ENCODE assay signal across 14 cellular contexts in genomic region chr17:37802712-37803416, GRCh38. TPM values are rescaled to one million over a fixed set of nuclear protein-coding genes. Genes with fewer than 3 reads are reported as not detected.
A peak's percentile ranks its signal among the peaks of the same experiment; 100 is the strongest.
DNase-seq lines count a peak whose midpoint lies in the region; ATAC-seq lines count a peak whose summit lies in the region.
"Had no signal": no experiment of that assay in that cellular context is flagged by ENCODE, and none has a peak within 500 bp of the region (broad histone marks: within the 10 kb centered on the region; RNA-seq: fewer than 3 reads in every experiment).

No MANE protein-coding gene starts in this region.

- peak; percentile 79 for DNase-seq in GM03348 (ENCODE audit: low spot score)
- peak; percentile 70 for DNase-seq in adipocyte (ENCODE audit: low read depth)
- peak; percentile 59 for DNase-seq in iris pigment epithelial cell (ENCODE audit: low read depth)
- DNase-seq in smooth muscle cell of the brain vasculature (ENCODE audit: low read depth, low spot score) = peak; percentile 36
- no peak for DNase-seq in activated T-cell treated with anti-CD3 and anti-CD28 coated beads for 4 hours
- DNase-seq in effector memory CD8-positive, alpha-beta T cell = no peak
- no peak for DNase-seq in activated naive CD4-positive, alpha-beta T cell treated with anti-CD3 and anti-CD28 coated beads for 36 hours
- DNase-seq: activated T-cell treated with anti-CD3 and anti-CD28 coated beads, Interleukin-2, amount 50 U/mL, for 1 hour; MM.1S; NCI-H510A treated with DMSO at 0.1 percent for 48 hours; stimulated activated CD4-positive, alpha-beta T cell treated with anti-CD3 and anti-CD28 coated beads, Interleukin-4, amount 100 ng/mL, for 24 hours; stimulated activated naive CD8-positive, alpha-beta T cell treated with anti-CD3 and anti-CD28 coated beads, Interleukin-15, amount 100 ng/mL, for 72 hours had no signal

- peaks cover 14% of the 10 kb centered on the region for H3K27me3 ChIP-seq in adipocyte (replicated peaks; ENCODE audit: control insufficient read depth, insufficient read depth, low read length)

- ATAC-seq in effector memory CD8-positive, alpha-beta T cell (replicated peaks) = no peak
- ATAC-seq: esophagus mucosa; stimulated activated naive CD8-positive, alpha-beta T cell treated with anti-CD3 and anti-CD28 coated beads, Interleukin-15, amount 100 ng/mL, for 72 hours had no signal

- H3K4me1 Mint-ChIP-seq in effector memory CD8-positive, alpha-beta T cell (ENCODE audit: low read depth in 2 of 2) = no peaks in the 10 kb centered on the region
- H3K4me1 Mint-ChIP-seq in activated naive CD4-positive, alpha-beta T cell treated with anti-CD3 and anti-CD28 coated beads for 36 hours (ENCODE audit: low read depth) = no peaks in the 10 kb centered on the region

- no peak overlapping the region for H3K4me3 Mint-ChIP-seq in effector memory CD8-positive, alpha-beta T cell
- H3K4me3 Mint-ChIP-seq in activated naive CD4-positive, alpha-beta T cell treated with anti-CD3 and anti-CD28 coated beads for 36 hours = no peak overlapping the region
- H3K4me3 Mint-ChIP-seq: stimulated activated naive CD8-positive, alpha-beta T cell treated with anti-CD3 and anti-CD28 coated beads, Interleukin-15, amount 100 ng/mL, for 72 hours had no signal

- no peaks in the 10 kb centered on the region for H3K9me3 Mint-ChIP-seq in effector memory CD8-positive, alpha-beta T cell
- H3K9me3 Mint-ChIP-seq in activated naive CD4-positive, alpha-beta T cell treated with anti-CD3 and anti-CD28 coated beads for 36 hours = no peaks in the 10 kb centered on the region
- H3K9me3 Mint-ChIP-seq: stimulated activated naive CD8-positive, alpha-beta T cell treated with anti-CD3 and anti-CD28 coated beads, Interleukin-15, amount 100 ng/mL, for 72 hours had no signal

- CTCF ChIA-PET in activated naive CD4-positive, alpha-beta T cell treated with anti-CD3 and anti-CD28 coated beads for 36 hours (lab: Charles Lee) = no interaction called here

- no peaks in the 10 kb centered on the region for H3K36me3 Mint-ChIP-seq in effector memory CD8-positive, alpha-beta T cell (ENCODE audit: insufficient read depth)
- H3K36me3 Mint-ChIP-seq in activated naive CD4-positive, alpha-beta T cell treated with anti-CD3 and anti-CD28 coated beads for 36 hours (ENCODE audit: low read depth) = no peaks in the 10 kb centered on the region

- no peak overlapping the region for H3K27ac Mint-ChIP-seq in effector memory CD8-positive, alpha-beta T cell
- H3K27ac Mint-ChIP-seq in activated naive CD4-positive, alpha-beta T cell treated with anti-CD3 and anti-CD28 coated beads for 36 hours = no peak overlapping the region
- H3K27ac Mint-ChIP-seq: stimulated activated naive CD8-positive, alpha-beta T cell treated with anti-CD3 and anti-CD28 coated beads, Interleukin-15, amount 100 ng/mL, for 72 hours had no signal

- peaks cover 9 to 20% of the 10 kb centered on the region in 2 donors for H3K27me3 Mint-ChIP-seq in effector memory CD8-positive, alpha-beta T cell
- peaks cover 6% of the 10 kb centered on the region for H3K27me3 Mint-ChIP-seq in activated naive CD4-positive, alpha-beta T cell treated with anti-CD3 and anti-CD28 coated beads for 36 hours (ENCODE audit: low read depth)

- peaks cover 14% of the 10 kb centered on the region for H3K9me3 ChIP-seq in adipocyte (ENCODE audit: control insufficient read depth, low read length)

- H3K4me1 ChIP-seq in adipocyte (ENCODE audit: control insufficient read depth, insufficient read depth, low read length) = peaks cover 14% of the 10 kb centered on the region

- no peak overlapping the region for H3K4me3 ChIP-seq in adipocyte (ENCODE audit: low read length)

- H3K9ac ChIP-seq in adipocyte (ENCODE audit: low read length) = no peak overlapping the region

- intact Hi-C loops in activated naive CD4-positive, alpha-beta T cell treated with anti-CD3 and anti-CD28 coated beads for 36 hours (cut with micrococcal nuclease) = no loop called here

- no peaks in the 10 kb centered on the region for H3K36me3 ChIP-seq in adipocyte (ENCODE audit: control insufficient read depth, insufficient read depth, low read length, severe bottlenecking)

RNA-seq across cellular contexts. Expression of gene HNF1B, which starts 58.0 kb away (rescaled TPM):
- not detected for total RNA-seq in activated naive CD4-positive, alpha-beta T cell treated with anti-CD3 and anti-CD28 coated beads for 36 hours
- total RNA-seq: bronchial epithelial cell, esophagus mucosa had no signal

Comparison
In these comparisons a context has a peak if more than half of its experiments do, and no peak if none do; other contexts are left out.
1. DNase-seq: peak in GM03348 (single experiment), adipocyte (single experiment), iris pigment epithelial cell (single experiment) and smooth muscle cell of the brain vasculature (single experiment); none in activated T-cell treated with anti-CD3 and anti-CD28 coated beads for 4 hours (single experiment), effector memory CD8-positive, alpha-beta T cell (0 of 3) and activated naive CD4-positive, alpha-beta T cell treated with anti-CD3 and anti-CD28 coated beads for 36 hours (single experiment).